ENCODE assay signal across 8 cellular contexts in the genomic region with DNA sequence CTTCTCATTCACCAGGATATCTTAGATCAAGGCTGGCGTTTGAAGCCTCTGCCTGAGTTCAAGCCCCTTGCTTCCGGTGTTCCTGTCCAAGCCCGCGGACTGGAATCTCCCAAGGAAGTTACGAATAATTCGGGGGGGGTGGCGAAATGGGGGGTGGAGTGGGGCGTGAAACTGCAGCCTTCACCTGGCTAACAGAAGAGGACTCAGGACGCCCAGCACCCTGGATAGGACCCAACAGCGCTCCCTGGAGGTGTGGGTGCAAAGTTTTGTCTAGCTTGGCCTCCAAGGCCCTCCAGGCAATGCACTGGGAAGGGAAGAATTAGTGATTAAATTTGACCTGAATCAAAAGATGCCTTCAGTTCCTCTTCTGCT. TPM values are rescaled to one million over a fixed set of nuclear protein-coding genes. Genes with fewer than 3 reads are reported as not detected.
DNase-seq lines count a peak whose midpoint lies in the region.

No MANE protein-coding gene starts in this region.

- H3K9me3 ChIP-seq in KOPT-K1 (ENCODE audit: insufficient read depth, low read length, poor library complexity, severe bottlenecking), result no peaks in the 10 kb centered on the region

- H3K9me3 Mint-ChIP-seq in activated naive CD8-positive, alpha-beta T cell (ENCODE audit: low read depth), result no peaks in the 10 kb centered on the region

- peak overlapping the region; percentile 91 for H3K27ac Mint-ChIP-seq in activated naive CD8-positive, alpha-beta T cell

- H3K4me1 Mint-ChIP-seq in activated naive CD8-positive, alpha-beta T cell (ENCODE audit: low read depth), result peaks cover 44% of the 10 kb centered on the region

- no peaks in the 10 kb centered on the region for H3K36me3 Mint-ChIP-seq in activated naive CD8-positive, alpha-beta T cell

- peak overlapping the region; percentile 96 for H3K4me3 Mint-ChIP-seq in activated naive CD8-positive, alpha-beta T cell

- peak; percentile 43 for DNase-seq in NCI-H1436 (lab: John Stamatoyannopoulos, UW)
- DNase-seq in NCI-H1436 treated with DMSO at 0.1 percent for 48 hours (lab: John Stamatoyannopoulos, UW), result no peak
- DNase-seq in SK-N-DZ (ENCODE audit: low spot score), result peak; percentile 81
- peak; percentile 90 for DNase-seq in cardiac septum (ENCODE audit: low spot score)
- peak in 9 of 10 donors; percentile 46 to 93 (median 66) for DNase-seq in posterior cingulate gyrus
- peak; percentile 88 for DNase-seq in ureter (ENCODE audit: low spot score)

- peak overlapping the region; percentile 96 for H3K27ac ChIP-seq in KOPT-K1 (ENCODE audit: low read depth, low read length, poor library complexity, severe bottlenecking)

- H3K27me3 Mint-ChIP-seq in activated naive CD8-positive, alpha-beta T cell, result no peaks in the 10 kb centered on the region

- intact Hi-C loops in cardiac septum (cut with DNase I) (loop anchor here (1.0 to 5.0 kb wide), 10 partner anchors 103 to 885 kb away; no protein-coding TSS in a partner anchor), posterior cingulate gyrus (cut with DNase I) (loop anchor here (1.0 to 5.0 kb wide), 4 partner anchors 215 to 884 kb away; no protein-coding TSS in a partner anchor)

- no peaks in the 10 kb centered on the region for H3K36me3 ChIP-seq in KOPT-K1 (ENCODE audit: insufficient read depth, low read length)

RNA-seq across cellular contexts. Expression of gene TRIB2, which starts 0.9 kb away (rescaled TPM):
- 44.7 and 61.8 TPM in 2 replicates for polyA plus RNA-seq in SK-N-DZ (2014; cell fraction: cytosol; rRNA removed)
- 77.1 and 79.1 TPM in 2 replicates for polyA plus RNA-seq in SK-N-DZ (2014; cell fraction: nucleus; rRNA removed)
- total RNA-seq in cardiac septum, result 49.9 TPM
- 45.4 TPM for total RNA-seq in ureter
